In the genomic region with DNA sequence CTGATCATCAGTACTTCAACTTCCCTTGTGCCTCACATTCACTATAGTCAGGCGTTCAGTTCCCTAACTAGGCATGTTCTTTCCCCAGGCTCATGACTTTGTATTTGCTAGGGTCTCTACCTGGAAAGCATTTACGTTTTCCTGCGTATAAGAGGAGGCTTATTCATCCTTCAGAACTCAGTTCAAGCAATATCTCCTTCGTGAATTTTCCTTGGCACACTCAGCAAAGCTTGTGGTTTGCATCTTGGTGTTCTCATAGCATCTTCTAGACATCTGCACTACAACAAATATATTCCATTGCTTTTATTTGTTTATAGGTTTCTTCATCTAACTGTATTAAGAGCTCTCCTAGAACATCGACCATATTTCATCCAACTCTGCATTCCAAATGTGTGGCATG, we compare ENCODE assay signal across 28 cellular contexts. TPM values are rescaled to one million over a fixed set of nuclear protein-coding genes. Genes with fewer than 3 reads are reported as not detected.
"Had no signal": no experiment of that assay in that cellular context is flagged by ENCODE, and none has a peak within 500 bp of the region (broad histone marks: within the 10 kb centered on the region; RNA-seq: fewer than 3 reads in every experiment).

No MANE protein-coding gene starts in this region.

- H3K27ac ChIP-seq: colonic mucosa, epithelial cell of prostate, foreskin keratinocyte, gastroesophageal sphincter, heart left ventricle, hepatocyte, lower lobe of right lung, right atrium auricular region, thoracic aorta, transverse colon, upper lobe of right lung, uterus had no signal

- H3K9me3 ChIP-seq: colonic mucosa, gastroesophageal sphincter, heart left ventricle, lower lobe of right lung, mucosa of descending colon, prostate gland, right atrium auricular region, thoracic aorta, transverse colon, upper lobe of right lung, uterus had no signal

- H3K27me3 ChIP-seq: colonic mucosa, foreskin keratinocyte, right atrium auricular region, upper lobe of right lung, uterus had no signal

- H2AFZ ChIP-seq: hepatocyte had no signal

- H3K4me1 ChIP-seq: colonic mucosa, lower lobe of right lung, prostate gland, uterus had no signal

- H3K4me3 ChIP-seq: colonic mucosa, gastroesophageal sphincter, heart left ventricle, hepatocyte, lower lobe of right lung, mucosa of descending colon, prostate gland, right atrium auricular region, thoracic aorta, transverse colon, upper lobe of right lung, uterus had no signal

- H3K36me3 ChIP-seq: colonic mucosa, gastroesophageal sphincter, heart left ventricle, lower lobe of right lung, prostate gland, right atrium auricular region, thoracic aorta, transverse colon, upper lobe of right lung, uterus had no signal

- DNase-seq: colonic mucosa; effector CD8-positive, alpha-beta T cell; endodermal cell; foreskin keratinocyte; heart left ventricle; islet precursor cell; left ventricle myocardium superior; lower lobe of right lung; mucosa of descending colon; naive B cell; stimulated activated CD4-positive, alpha-beta T cell treated with anti-CD3 and anti-CD28 coated beads, Interleukin-4, amount 100 ng/mL, for 4 hours; transverse colon; upper lobe of right lung; uterus had no signal

- H3K4me2 ChIP-seq: hepatocyte had no signal

- H3K79me2 ChIP-seq: hepatocyte had no signal

RNA-seq across cellular contexts. Expression of a gene that starts 2.6 kb away (rescaled TPM):
- total RNA-seq: chondrocyte; natural killer cell treated with Interleukin-12 subunit alpha and Interleukin-12 subunit beta and Interleukin-15 and Interleukin-18, amount 100 ng/mL, for 72 hours; neural crest cell; skeletal muscle tissue; thoracic aorta; transverse colon; upper lobe of right lung had no signal

RNA-seq across cellular contexts. Expression of a gene that starts 14.0 kb away (rescaled TPM):
- total RNA-seq: chondrocyte; colonic mucosa; endodermal cell; esophagus mucosa; foreskin keratinocyte; gastroesophageal sphincter; hepatocyte; left ventricle myocardium superior; lower lobe of right lung; mesothelial cell of epicardium; mucosa of descending colon; natural killer cell treated with Interleukin-12 subunit alpha and Interleukin-12 subunit beta and Interleukin-15 and Interleukin-18, amount 100 ng/mL, for 72 hours; neural crest cell; osteoblast; prostate gland; right atrium auricular region; sciatic nerve; skeletal muscle tissue; thoracic aorta; transverse colon; upper lobe of right lung; uterus had no signal
- polyA plus RNA-seq: foreskin keratinocyte, heart left ventricle, hepatocyte had no signal

RNA-seq across cellular contexts. Expression of a gene that starts 30.1 kb away (rescaled TPM):
- total RNA-seq: neural crest cell had no signal
